In the genomic region with DNA sequence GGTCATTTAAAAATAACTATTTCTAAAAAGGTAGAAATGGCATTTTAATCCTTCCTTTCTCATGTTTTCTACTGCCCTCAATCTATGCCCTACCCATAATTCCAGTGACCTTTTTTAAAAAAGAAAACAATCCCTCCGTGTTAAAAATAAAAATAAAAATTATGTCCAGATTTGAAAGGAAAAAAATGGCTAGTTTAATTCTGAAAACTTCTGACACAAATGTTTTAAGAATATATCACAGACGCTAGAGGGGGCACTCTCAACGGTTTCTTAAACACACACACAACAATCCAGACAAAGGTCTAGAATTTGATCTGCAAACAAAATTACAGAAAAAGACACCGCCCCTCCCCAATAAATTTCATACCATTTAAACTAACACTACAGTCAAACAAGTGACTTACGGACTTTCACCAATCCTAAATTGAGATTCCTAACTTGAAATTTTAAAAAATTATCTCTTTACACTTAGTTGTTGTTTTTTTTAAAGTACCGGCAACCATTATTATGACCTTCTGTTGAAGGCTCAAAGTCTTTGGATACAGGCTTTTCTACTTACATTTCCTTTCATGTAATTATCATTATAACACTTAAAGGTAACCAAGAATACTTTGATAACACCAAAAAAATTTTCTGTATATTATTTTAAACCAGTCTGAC, we compare ENCODE assay signal across 8 cellular contexts. TPM values are rescaled to one million over a fixed set of nuclear protein-coding genes. Genes with fewer than 3 reads are reported as not detected.
DNase-seq lines count a peak whose midpoint lies in the region; ATAC-seq and FAIRE-seq lines count a peak whose summit lies in the region.

No MANE protein-coding gene starts in this region.

- intact Hi-C loops in sciatic nerve (cut with DNase I) = no loop called here

- H3K9me3 ChIP-seq in T-helper 17 cell (ENCODE audit: control insufficient read depth, low read length, poor library complexity, severe bottlenecking) = no peaks in the 10 kb centered on the region

- no peak overlapping the region for H3K4me3 ChIP-seq in Jurkat, Clone E6-1 (ENCODE audit: low read length)

- no peaks in the 10 kb centered on the region for H3K27me3 Mint-ChIP-seq in T-helper 17 cell

- peak; percentile 22 for DNase-seq in NCI-H2029 (lab: John Stamatoyannopoulos, UW)
- no peak for DNase-seq in NCI-H2029 treated with DMSO at 0.1 percent for 48 hours (lab: John Stamatoyannopoulos, UW)
- DNase-seq in Jurkat, Clone E6-1 (ENCODE audit: low read depth, low spot score) = peak; percentile 64
- no peak for DNase-seq in T-helper 17 cell
- DNase-seq in frontal cortex (ENCODE audit: low spot score in 2 of 2) = no peak
- DNase-seq in sciatic nerve (ENCODE audit: low spot score) = no peak
- no peak for DNase-seq in cerebellar nuclear complex (lab: John Stamatoyannopoulos, UW)

- peaks cover 21% of the 10 kb centered on the region for H3K4me1 Mint-ChIP-seq in T-helper 17 cell

- FAIRE-seq in frontal cortex (lab: Jason Lieb, UNC) = peak; percentile 13

- H3K36me3 Mint-ChIP-seq in T-helper 17 cell (ENCODE audit: low read depth) = no peaks in the 10 kb centered on the region

- peak overlapping the region; percentile 45 for H3K27ac Mint-ChIP-seq in T-helper 17 cell

- H3K4me3 Mint-ChIP-seq in T-helper 17 cell = no peak overlapping the region

- ATAC-seq in T-helper 17 cell (no peak), sciatic nerve (peak; percentile 62), GM21390 (IDR thresholded peaks at IDR 0.05; ENCODE audit: unreplicated experiment) (no peak)

RNA-seq across cellular contexts. Expression of a gene that starts 38.2 kb away (rescaled TPM):
- 79.1 TPM for polyA plus RNA-seq in Jurkat, Clone E6-1 (2012; ENCODE audit: insufficient read depth, insufficient read length)
- total RNA-seq in T-helper 17 cell (100 to 1,000 TPM in 1 of 2 donors, 10 to 100 TPM in 1; 92.7 to 102 TPM), frontal cortex (56.3 TPM), sciatic nerve (52.9 TPM)

Comparison
In these comparisons a context has a peak if more than half of its experiments do, and no peak if none do; other contexts are left out.
1. DNase-seq: peak in NCI-H2029 (single experiment) and Jurkat, Clone E6-1 (single experiment); none in NCI-H2029 treated with DMSO at 0.1 percent for 48 hours (single experiment), T-helper 17 cell (0 of 3), frontal cortex (0 of 2), sciatic nerve (single experiment) and cerebellar nuclear complex (0 of 2).